8 cellular contexts compared by ENCODE assay signal in the genomic region with DNA sequence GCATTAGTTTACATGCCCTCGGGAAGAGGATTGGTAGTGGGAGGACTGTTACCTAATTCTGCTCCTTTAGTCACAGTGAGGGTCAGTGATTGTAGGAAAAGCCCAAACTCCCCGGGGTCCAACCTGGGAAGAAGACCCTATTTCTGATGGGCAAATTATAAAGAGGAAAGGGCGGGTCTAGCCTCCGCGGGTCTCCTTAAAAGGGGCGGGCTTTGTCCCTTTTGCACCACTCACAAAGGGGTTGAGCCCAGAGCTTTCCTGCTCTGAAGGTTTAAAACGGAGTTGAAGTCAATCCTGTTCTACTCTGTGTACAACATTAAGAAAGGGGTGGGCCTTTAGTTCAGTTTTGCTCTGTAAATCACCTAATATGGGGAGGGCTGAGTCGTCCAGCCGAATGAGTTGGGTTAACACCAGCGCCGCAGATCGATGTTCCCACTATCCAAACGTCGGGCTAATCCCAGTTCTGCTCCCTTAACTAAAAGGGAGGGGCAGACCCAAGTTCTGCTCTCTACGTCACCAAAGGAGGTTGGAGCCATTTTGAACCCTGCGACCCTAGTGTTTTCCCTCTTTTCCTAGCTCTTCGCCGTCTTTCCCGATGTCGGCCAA. TPM values are rescaled to one million over a fixed set of nuclear protein-coding genes. Genes with fewer than 3 reads are reported as not detected.
DNase-seq lines count a peak whose midpoint lies in the region; ATAC-seq, FAIRE-seq and TF ChIP-seq lines count a peak whose summit lies in the region.

No MANE protein-coding gene starts in this region.

- intact Hi-C loops in left cardiac atrium (cut with DNase I) (no loop called here), sigmoid colon (cut with DNase I) (loop anchor here (5.0 to 10.0 kb wide), 2 partner anchors 352 to 510 kb away; partner anchors contain the start of genes CSNK2B, HSPA1B and LY6G5B)

- FAIRE-seq in GM19239 (lab: Jason Lieb, UNC) = peak; percentile 21

- H3K36me3 ChIP-seq in sigmoid colon = peaks cover 8 to 29% (median 13%) of the 10 kb centered on the region in 4 donors

- H3K4me1 ChIP-seq in sigmoid colon = peaks cover 0 to 74% (median 50%) of the 10 kb centered on the region in 4 donors

- no peaks in the 10 kb centered on the region for H3K27me3 ChIP-seq in sigmoid colon

- H3K4me3 ChIP-seq in AG09309 (ENCODE audit: control insufficient read depth, low read depth, low read length) (peak overlapping the region; percentile 100), sigmoid colon (peak overlapping the region; percentile 85 to 97 (median 92))

- peaks cover 33% of the 10 kb centered on the region for H3K4me1 Mint-ChIP-seq in activated T-helper 17 cell treated with anti-CD3 and anti-CD28 coated beads, Interleukin-2, amount 50 U/mL, for 72 hours

- H3K27ac ChIP-seq in sigmoid colon = peak overlapping the region; percentile 88 to 96 (median 94)

- TF ChIP-seq EP300 in sigmoid colon (IDR thresholded peaks at IDR 0.05) = no peak

- no peak for ATAC-seq in activated T-helper 17 cell treated with anti-CD3 and anti-CD28 coated beads, Interleukin-2, amount 50 U/mL, for 72 hours (replicated peaks)
- ATAC-seq in left cardiac atrium = peak; percentile 13 to 22

- no peaks in the 10 kb centered on the region for H3K27me3 Mint-ChIP-seq in activated T-helper 17 cell treated with anti-CD3 and anti-CD28 coated beads, Interleukin-2, amount 50 U/mL, for 72 hours

- TF ChIP-seq CTCF in AG09309 (IDR thresholded peaks at IDR 0.05; ENCODE audit: control insufficient read depth, insufficient read depth, low read depth, low read length, missing control alignments) (no peak), sigmoid colon (IDR thresholded peaks at IDR 0.05) (no peak)

- DNase-seq in AG09309 (ENCODE audit: low read depth) = no peak
- DNase-seq in GM19239 (ENCODE audit: insufficient read length, low spot score) = no peak
- peak; percentile 85 for DNase-seq in NCI-H2196 (lab: John Stamatoyannopoulos, UW; ENCODE audit: unreplicated experiment)
- DNase-seq in left cardiac atrium = no peak
- DNase-seq in sigmoid colon = peak; percentile 85
- no peak for DNase-seq in NCI-H2029 treated with DMSO at 0.1 percent for 48 hours (lab: John Stamatoyannopoulos, UW)
- no peak for DNase-seq in hepatic stellate cell (ENCODE audit: low spot score)

- peaks cover 50% of the 10 kb centered on the region for H3K36me3 Mint-ChIP-seq in activated T-helper 17 cell treated with anti-CD3 and anti-CD28 coated beads, Interleukin-2, amount 50 U/mL, for 72 hours (ENCODE audit: low read depth)

- H3K9me3 Mint-ChIP-seq in activated T-helper 17 cell treated with anti-CD3 and anti-CD28 coated beads, Interleukin-2, amount 50 U/mL, for 72 hours = no peaks in the 10 kb centered on the region

- 1 to 2% methylated on average over 20 of the region's 20 CpGs for WGBS in sigmoid colon, 2 donors

- H3K4me3 Mint-ChIP-seq in activated T-helper 17 cell treated with anti-CD3 and anti-CD28 coated beads, Interleukin-2, amount 50 U/mL, for 72 hours = peak overlapping the region; percentile 90

- H3K9me3 ChIP-seq in sigmoid colon = no peaks in the 10 kb centered on the region

- peak overlapping the region; percentile 96 for H3K27ac Mint-ChIP-seq in activated T-helper 17 cell treated with anti-CD3 and anti-CD28 coated beads, Interleukin-2, amount 50 U/mL, for 72 hours

- peak; percentile 47 to 55 for TF ChIP-seq POLR2A in sigmoid colon (IDR thresholded peaks at IDR 0.05)

RNA-seq across cellular contexts. Expression of gene RNF5, which starts 0.9 kb away (rescaled TPM):
- total RNA-seq in activated T-helper 17 cell treated with anti-CD3 and anti-CD28 coated beads, Interleukin-2, amount 50 U/mL, for 72 hours = 10 to 100 TPM; 46.0 to 64.5 TPM
- total RNA-seq in left cardiac atrium (10 to 100 TPM; 73.0 to 77.9 TPM), sigmoid colon (100 to 1,000 TPM in 2 of 4 donors, 10 to 100 TPM in 2; 61.5 to 118 (median 95.1) TPM)
- polyA plus RNA-seq in sigmoid colon = 100 to 1,000 TPM in 2 of 3 donors, 10 to 100 TPM in 1; 95.2 to 220 (median 189) TPM

RNA-seq across cellular contexts. Expression of gene AGPAT1, which starts 1.4 kb away (rescaled TPM):
- total RNA-seq in activated T-helper 17 cell treated with anti-CD3 and anti-CD28 coated beads, Interleukin-2, amount 50 U/mL, for 72 hours = 10 to 100 TPM; 26.8 to 37.5 TPM
- total RNA-seq in left cardiac atrium = 10 to 100 TPM; 54.8 to 58.1 TPM
- 10 to 100 TPM; 32.4 to 45.7 (median 36.5) TPM for total RNA-seq in sigmoid colon
- polyA plus RNA-seq in sigmoid colon = 10 to 100 TPM; 36.6 to 54.2 (median 37.9) TPM

RNA-seq across cellular contexts. Expression of gene AGER, which starts 6.8 kb away (rescaled TPM):
- total RNA-seq in activated T-helper 17 cell treated with anti-CD3 and anti-CD28 coated beads, Interleukin-2, amount 50 U/mL, for 72 hours = 10 to 100 TPM; 19.3 to 50.2 TPM
- total RNA-seq in left cardiac atrium = 1 to 10 TPM; 2.4 to 2.8 TPM
- 1 to 10 TPM; 1.9 to 8.9 (median 5.3) TPM for total RNA-seq in sigmoid colon
- polyA plus RNA-seq in sigmoid colon = 10 to 100 TPM in 1 of 3 donors, 1 to 10 TPM in 1, not detected in 1; 2.4 to 10.6 TPM

RNA-seq across cellular contexts. Expression of gene PBX2, which starts 12.7 kb away (rescaled TPM):
- total RNA-seq in activated T-helper 17 cell treated with anti-CD3 and anti-CD28 coated beads, Interleukin-2, amount 50 U/mL, for 72 hours = 100 to 1,000 TPM in 1 of 2 donors, 10 to 100 TPM in 1; 53.0 to 135 TPM
- total RNA-seq in left cardiac atrium (10 to 100 TPM; 43.7 to 47.7 TPM), sigmoid colon (10 to 100 TPM; 53.6 to 67.7 (median 57.0) TPM)
- 10 to 100 TPM; 16.6 to 55.2 (median 19.8) TPM for polyA plus RNA-seq in sigmoid colon

RNA-seq across cellular contexts. Expression of gene EGFL8, which starts 12.9 kb away (rescaled TPM):
- total RNA-seq in activated T-helper 17 cell treated with anti-CD3 and anti-CD28 coated beads, Interleukin-2, amount 50 U/mL, for 72 hours = 10 to 100 TPM in 1 of 2 donors, 1 to 10 TPM in 1; 6.7 to 10.1 TPM
- total RNA-seq in left cardiac atrium (1 to 10 TPM; 7.1 to 8.7 TPM), sigmoid colon (10 to 100 TPM in 3 of 4 donors, 1 to 10 TPM in 1; 8.1 to 24.4 (median 14.3) TPM)
- 10 to 100 TPM in 2 of 3 donors, 1 to 10 TPM in 1; 2.3 to 15.1 (median 13.8) TPM for polyA plus RNA-seq in sigmoid colon

Comparison
In these comparisons a context has a peak if more than half of its experiments do, and no peak if none do; other contexts are left out.
1. DNase-seq: peak in NCI-H2196 (single experiment) and sigmoid colon (single experiment); none in AG09309 (single experiment), GM19239 (single experiment), left cardiac atrium (single experiment), NCI-H2029 treated with DMSO at 0.1 percent for 48 hours (single experiment) and hepatic stellate cell (single experiment).